Comparison of ENCODE assay signal across 35 cellular contexts in the genomic region with DNA sequence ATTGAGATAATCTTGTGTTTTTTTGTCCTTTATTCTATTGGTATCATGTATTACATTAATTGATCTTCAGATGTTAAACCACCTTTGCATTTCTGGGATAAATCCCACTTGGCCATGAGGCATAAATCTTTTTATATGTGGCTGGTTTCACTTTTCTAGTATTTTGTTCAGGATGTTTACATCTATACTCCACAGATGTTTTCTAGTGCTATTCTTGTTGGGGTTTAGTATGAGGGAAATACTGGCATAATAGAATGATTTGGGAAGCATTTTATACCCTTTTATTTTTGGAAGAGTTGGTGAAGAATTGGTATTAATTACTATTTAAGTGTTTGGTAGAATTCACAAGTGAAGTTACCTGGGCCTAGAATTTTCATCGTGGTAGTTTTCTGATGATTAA.
"Had no signal": no experiment of that assay in that cellular context is flagged by ENCODE, and none has a peak within 500 bp of the region (broad histone marks: within the 10 kb centered on the region; RNA-seq: fewer than 3 reads in every experiment).

No MANE protein-coding gene starts in this region.

- H3K4me3 ChIP-seq: MG63 had no signal

- H3K36me3 ChIP-seq: MG63 had no signal

- DNase-seq: Karpas-422, Kasumi-1, MG63, MM.1S, MV-4-11, NCI-H1048, NCI-H1092, NCI-H1092 treated with DMSO at 0.1 percent for 48 hours, NCI-H1105, NCI-H1105 treated with DMSO at 0.1 percent for 48 hours, NCI-H1417, NCI-H1417 treated with DMSO at 0.1 percent for 48 hours, NCI-H1436, NCI-H1436 treated with DMSO at 0.1 percent for 48 hours, NCI-H146, NCI-H1694, NCI-H1694 treated with DMSO at 0.1 percent for 48 hours, NCI-H187, NCI-H187 treated with DMSO at 0.1 percent for 48 hours, NCI-H1930, NCI-H2029, NCI-H2029 treated with DMSO at 0.1 percent for 48 hours, NCI-H2081, NCI-H2081 treated with DMSO at 0.1 percent for 48 hours, NCI-H2107, NCI-H2171, NCI-H2171 treated with DMSO at 0.1 percent for 48 hours, NCI-H2227 treated with DMSO at 0.1 percent for 48 hours, NCI-H226, NCI-H345, NCI-H446, NCI-H446 treated with DMSO at 0.1 percent for 48 hours, NCI-H510A, NCI-H510A treated with DMSO at 0.1 percent for 48 hours, NCI-H524 treated with DMSO at 0.1 percent for 48 hours had no signal
